Comparison of ENCODE assay signal across 24 cellular contexts in genomic region chr6:154354265-154354777, GRCh38. TPM values are rescaled to one million over a fixed set of nuclear protein-coding genes. Genes with fewer than 3 reads are reported as not detected.
DNase-seq lines count a peak whose midpoint lies in the region; TF ChIP-seq lines count a peak whose summit lies in the region.
"Had no signal": no experiment of that assay in that cellular context is flagged by ENCODE, and none has a peak within 500 bp of the region (broad histone marks: within the 10 kb centered on the region; RNA-seq: fewer than 3 reads in every experiment).

No MANE protein-coding gene starts in this region.

- H3K9me3 Mint-ChIP-seq in Caco-2 (ENCODE audit: unreplicated experiment) (peaks cover 17% of the 10 kb centered on the region), nephron (no peaks in the 10 kb centered on the region)
- H3K9me3 Mint-ChIP-seq in activated T-helper 1 cell treated with anti-CD3 and anti-CD28 coated beads, Interleukin-12 subunit alpha, Interleukin-12 subunit beta, Interleukin-2, Interleukin-4 antibody, amounts not matched to agents 30 ng/mL and 10 ng/mL and 1 ng/mL, durations not matched to agents 14 hours and 24 hours and 36 hours, result no peaks in the 10 kb centered on the region
- H3K9me3 Mint-ChIP-seq: immature natural killer cell had no signal

- peaks cover 0 to 46% (median 19%) of the 10 kb centered on the region in 11 experiments; a peak in 11 of 22 replicates for H3K36me3 ChIP-seq in BLaER1 treated with 17β-estradiol and CSF1 and Interleukin-3, amounts not matched to agents 10 nM and 100 nM
- no peaks in the 10 kb centered on the region for H3K36me3 ChIP-seq in Caco-2 (ENCODE audit: control insufficient read depth, insufficient read depth, low read length)
- H3K36me3 ChIP-seq in PC-9 (ENCODE audit: low read depth), result no peaks in the 10 kb centered on the region
- H3K36me3 ChIP-seq: cardiac muscle cell, right atrium auricular region, transverse colon had no signal

- peak overlapping the region; percentile 77 to 95 (median 88) for H3K9ac ChIP-seq in BLaER1 treated with 17β-estradiol and CSF1 and Interleukin-3, amounts not matched to agents 10 nM and 100 nM

- H3K4me3 ChIP-seq in BLaER1 treated with 17β-estradiol and CSF1 and Interleukin-3, amounts not matched to agents 10 nM and 100 nM, result peak overlapping the region in 9 of 10 experiments; percentile 48 to 72 (median 62); a peak in 18 of 20 replicates
- H3K4me3 ChIP-seq in Caco-2 (ENCODE audit: low read depth, low read length), result no peak overlapping the region
- H3K4me3 ChIP-seq in PC-9, result no peak overlapping the region
- H3K4me3 ChIP-seq: cardiac muscle cell, right atrium auricular region, smooth muscle cell, transverse colon had no signal

- H3K27ac ChIP-seq in BLaER1 treated with 17β-estradiol and CSF1 and Interleukin-3, amounts not matched to agents 10 nM and 100 nM, result peak overlapping the region; percentile 89 to 99 (median 97)
- no peak overlapping the region for H3K27ac ChIP-seq in PC-9
- H3K27ac ChIP-seq: cardiac muscle cell, right atrium auricular region, transverse colon had no signal

- H3K27me3 ChIP-seq in BLaER1 treated with 17β-estradiol and CSF1 and Interleukin-3, amounts not matched to agents 10 nM and 100 nM, result no peaks in the 10 kb centered on the region
- H3K27me3 ChIP-seq in Caco-2 (replicated peaks; ENCODE audit: control insufficient read depth, insufficient read depth, low read length) (no peaks in the 10 kb centered on the region), PC-9 (ENCODE audit: insufficient read depth, low read depth) (no peaks in the 10 kb centered on the region)
- H3K27me3 ChIP-seq: cardiac muscle cell, right atrium auricular region, transverse colon had no signal

- H3K27ac Mint-ChIP-seq in Caco-2 (ENCODE audit: unreplicated experiment) (peak overlapping the region; percentile 17), nephron (peak overlapping the region in 2 of 3 experiments; percentile 2 to 67)
- H3K27ac Mint-ChIP-seq in activated T-helper 1 cell treated with anti-CD3 and anti-CD28 coated beads, Interleukin-12 subunit alpha, Interleukin-12 subunit beta, Interleukin-2, Interleukin-4 antibody, amounts not matched to agents 30 ng/mL and 10 ng/mL and 1 ng/mL, durations not matched to agents 14 hours and 24 hours and 36 hours, result peak overlapping the region; percentile 7
- H3K27ac Mint-ChIP-seq: T-helper 17 cell had no signal

- CTCF ChIA-PET in Caco-2 (lab: Charles Lee), result interaction anchor here (0.5 kb wide), 1 partner anchor 391 kb away, joined by 3 read pairs; no protein-coding TSS in a partner anchor
- CTCF ChIA-PET in PC-9 (lab: Charles Lee), result interaction anchor here (0.6 kb wide), 1 partner anchor 16 kb away, joined by 3 read pairs; no protein-coding TSS in a partner anchor

- H3K79me2 ChIP-seq in PC-9 (ENCODE audit: low read depth), result no peaks in the 10 kb centered on the region

- POLR2A ChIA-PET in Caco-2 (lab: Charles Lee), result no interaction called here
- POLR2A ChIA-PET in PC-9 (lab: Charles Lee; ENCODE audit: unreplicated experiment), result no interaction called here

- no peaks in the 10 kb centered on the region for H3F3A ChIP-seq in PC-9 (ENCODE audit: insufficient read depth, low read depth)

- no peaks in the 10 kb centered on the region for H3K27me3 Mint-ChIP-seq in Caco-2 (ENCODE audit: insufficient read depth, unreplicated experiment)
- peaks cover 19% of the 10 kb centered on the region for H3K27me3 Mint-ChIP-seq in activated T-helper 1 cell treated with anti-CD3 and anti-CD28 coated beads, Interleukin-12 subunit alpha, Interleukin-12 subunit beta, Interleukin-2, Interleukin-4 antibody, amounts not matched to agents 30 ng/mL and 10 ng/mL and 1 ng/mL, durations not matched to agents 14 hours and 24 hours and 36 hours (ENCODE audit: insufficient read depth)
- H3K27me3 Mint-ChIP-seq in nephron (ENCODE audit: low read depth), result no peaks in the 10 kb centered on the region

- H3K4me2 ChIP-seq in BLaER1 treated with 17β-estradiol and CSF1 and Interleukin-3, amounts not matched to agents 10 nM and 100 nM, result peak overlapping the region; percentile 44 to 95 (median 74)
- H3K4me2 ChIP-seq in PC-9, result no peak overlapping the region

- peaks cover 0 to 65% (median 18%) of the 10 kb centered on the region in 11 experiments; a peak in 15 of 22 replicates for H3K9me3 ChIP-seq in BLaER1 treated with 17β-estradiol and CSF1 and Interleukin-3, amounts not matched to agents 10 nM and 100 nM (replicated peaks in 1 of 11)
- no peaks in the 10 kb centered on the region for H3K9me3 ChIP-seq in Caco-2
- H3K9me3 ChIP-seq in PC-9 (ENCODE audit: insufficient read depth, low read depth), result no peaks in the 10 kb centered on the region
- H3K9me3 ChIP-seq: right atrium auricular region, transverse colon had no signal

- no peak for DNase-seq in Caco-2
- no peak for DNase-seq in activated T-helper 1 cell treated with anti-CD3 and anti-CD28 coated beads, Interleukin-12 subunit alpha, Interleukin-12 subunit beta, Interleukin-2, Interleukin-4 antibody, amounts not matched to agents 30 ng/mL and 10 ng/mL and 1 ng/mL, durations not matched to agents 14 hours and 24 hours and 36 hours (ENCODE audit: low spot score)
- no peak for DNase-seq in stimulated activated CD4-positive, alpha-beta T cell treated with anti-CD3 and anti-CD28 coated beads, Interleukin-2, amount 100 ng/mL, for 48 hours
- DNase-seq in stimulated activated CD4-positive, alpha-beta T cell treated with anti-CD3 and anti-CD28 coated beads, Interleukin-4, amount 100 ng/mL, for 4 hours, result no peak
- DNase-seq in PC-9, result no peak
- DNase-seq: activated CD4-positive, CD25-positive, alpha-beta regulatory T cell treated with anti-CD3 and anti-CD28 coated beads, Interleukin-2, amount 50 U/mL, for 72 hours; activated effector memory CD4-positive, alpha-beta T cell treated with anti-CD3 and anti-CD28 coated beads, Interleukin-2, amount 50 U/mL, for 16 hours; Calu3; DMS79; effector CD4-positive, alpha-beta T cell; immature natural killer cell; left cardiac atrium; NCI-H2081; NCI-H2227 treated with DMSO at 0.1 percent for 48 hours; NCI-H526; posterior cingulate gyrus; stimulated activated CD8-positive, alpha-beta memory T cell treated with anti-CD3 and anti-CD28 coated beads, Interleukin-4, amount 100 ng/mL, for 48 hours; T-helper 17 cell; transverse colon had no signal

- BruUV-seq in Caco-2 (replicated peaks; lab: Mats Ljungman, UMichigan) (no TSS peak), PC-9 (replicated peaks; lab: Mats Ljungman, UMichigan) (no TSS peak)

- H3K4me1 ChIP-seq in BLaER1 treated with 17β-estradiol and CSF1 and Interleukin-3, amounts not matched to agents 10 nM and 100 nM, result peaks cover 56 to 81% (median 71%) of the 10 kb centered on the region in 10 experiments
- H3K4me1 ChIP-seq in Caco-2 (no peaks in the 10 kb centered on the region), PC-9 (replicated peaks; ENCODE audit: insufficient read depth) (no peaks in the 10 kb centered on the region)
- H3K4me1 ChIP-seq: right atrium auricular region, transverse colon had no signal

- peaks cover 0 to 36% (median 2%) of the 10 kb centered on the region in 11 experiments; a peak in 10 of 22 replicates for H4K20me1 ChIP-seq in BLaER1 treated with 17β-estradiol and CSF1 and Interleukin-3, amounts not matched to agents 10 nM and 100 nM
- H4K20me1 ChIP-seq in PC-9 (ENCODE audit: insufficient read depth), result no peaks in the 10 kb centered on the region

- H3K9me2 ChIP-seq in PC-9 (ENCODE audit: insufficient read depth), result no peaks in the 10 kb centered on the region

- intact Hi-C loops in Caco-2 (cut with micrococcal nuclease; ENCODE audit: unreplicated experiment), result no loop called here
- intact Hi-C loops in activated T-helper 1 cell treated with anti-CD3 and anti-CD28 coated beads, Interleukin-12 subunit alpha, Interleukin-12 subunit beta, Interleukin-2, Interleukin-4 antibody, amounts not matched to agents 30 ng/mL and 10 ng/mL and 1 ng/mL, durations not matched to agents 14 hours and 24 hours and 36 hours (cut with micrococcal nuclease), result loop anchor here (2.0 to 5.0 kb wide), 3 partner anchors 37 to 198 kb away; no protein-coding TSS in a partner anchor
- intact Hi-C loops in PC-9 (cut with micrococcal nuclease; ENCODE audit: unreplicated experiment), result loop anchor here (10.0 kb wide), 1 partner anchor 380 kb away; no protein-coding TSS in a partner anchor

- H3K4me1 Mint-ChIP-seq in Caco-2 (ENCODE audit: low read depth, unreplicated experiment), result peaks cover 20% of the 10 kb centered on the region
- H3K4me1 Mint-ChIP-seq in activated T-helper 1 cell treated with anti-CD3 and anti-CD28 coated beads, Interleukin-12 subunit alpha, Interleukin-12 subunit beta, Interleukin-2, Interleukin-4 antibody, amounts not matched to agents 30 ng/mL and 10 ng/mL and 1 ng/mL, durations not matched to agents 14 hours and 24 hours and 36 hours (ENCODE audit: low read depth), result peaks cover 20% of the 10 kb centered on the region
- H3K4me1 Mint-ChIP-seq in nephron, result peaks cover 15% of the 10 kb centered on the region

- H3K4me3 Mint-ChIP-seq in Caco-2 (ENCODE audit: unreplicated experiment) (no peak overlapping the region), nephron (no peak overlapping the region)
- no peak overlapping the region for H3K4me3 Mint-ChIP-seq in activated T-helper 1 cell treated with anti-CD3 and anti-CD28 coated beads, Interleukin-12 subunit alpha, Interleukin-12 subunit beta, Interleukin-2, Interleukin-4 antibody, amounts not matched to agents 30 ng/mL and 10 ng/mL and 1 ng/mL, durations not matched to agents 14 hours and 24 hours and 36 hours
- H3K4me3 Mint-ChIP-seq: T-helper 17 cell had no signal

- no peak overlapping the region for H2AFZ ChIP-seq in PC-9

- TF ChIP-seq CTCF in Caco-2 (IDR thresholded peaks at IDR 0.05; ENCODE audit: insufficient read depth in 1 of 2, low read depth in 1 of 2, low read length in 1 of 2, severe bottlenecking in 1 of 2, unreplicated experiment in 1 of 2) (no peak), nephron (IDR thresholded peaks at IDR 0.05; ENCODE audit: unreplicated experiment in 3 of 3) (no peak), PC-9 (conservative IDR thresholded peaks at IDR 0.05) (no peak)

- no peaks in the 10 kb centered on the region for H3K36me3 Mint-ChIP-seq in Caco-2 (ENCODE audit: insufficient read depth, unreplicated experiment)
- no peaks in the 10 kb centered on the region for H3K36me3 Mint-ChIP-seq in activated T-helper 1 cell treated with anti-CD3 and anti-CD28 coated beads, Interleukin-12 subunit alpha, Interleukin-12 subunit beta, Interleukin-2, Interleukin-4 antibody, amounts not matched to agents 30 ng/mL and 10 ng/mL and 1 ng/mL, durations not matched to agents 14 hours and 24 hours and 36 hours (ENCODE audit: low read depth)
- no peaks in the 10 kb centered on the region for H3K36me3 Mint-ChIP-seq in nephron (ENCODE audit: low read depth)

RNA-seq across cellular contexts. Expression of gene IPCEF1, which starts 2.3 kb away (rescaled TPM):
- total RNA-seq in Caco-2 (2022), result 1.4 and 1.9 TPM in 2 replicates
- total RNA-seq in activated T-helper 1 cell treated with anti-CD3 and anti-CD28 coated beads, Interleukin-12 subunit alpha, Interleukin-12 subunit beta, Interleukin-2, Interleukin-4 antibody, amounts not matched to agents 30 ng/mL and 10 ng/mL and 1 ng/mL, durations not matched to agents 14 hours and 24 hours and 36 hours, result 4.2 and 5.1 TPM in 2 replicates
- 0.28 and 0.57 TPM in 2 replicates for total RNA-seq in PC-9 (2021)

Comparison
In these comparisons a context has a peak if more than half of its experiments do, and no peak if none do; other contexts are left out.
1. H3K4me3 ChIP-seq: peak in BLaER1 treated with 17β-estradiol and CSF1 and Interleukin-3, amounts not matched to agents 10 nM and 100 nM (9 of 10); none in Caco-2 (single experiment) and PC-9 (single experiment).
2. Peak in every context shown above with its lines, with median percentiles within 50 percentile points of each other: H3K27ac Mint-ChIP-seq.